14 cellular contexts compared by ENCODE assay signal in the genomic region with DNA sequence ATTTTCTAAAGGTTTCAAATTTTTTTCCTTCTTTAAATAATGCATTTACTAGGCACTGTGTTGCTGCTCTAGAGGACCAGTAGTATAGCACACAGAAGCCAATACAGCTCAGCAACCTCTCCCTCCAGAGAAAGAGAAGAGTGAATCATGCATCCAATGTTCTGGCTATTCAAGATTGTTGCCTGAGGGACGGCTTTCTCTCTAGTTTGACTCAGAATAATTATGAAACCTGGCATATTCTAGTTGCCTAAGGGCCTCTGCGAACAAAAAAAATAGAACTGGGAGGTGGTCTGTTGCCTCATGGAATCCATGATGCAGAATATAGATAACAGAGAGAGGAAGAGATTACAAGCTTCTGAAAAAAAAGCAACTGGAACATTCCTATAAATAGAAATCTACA.
"Had no signal": no experiment of that assay in that cellular context is flagged by ENCODE, and none has a peak within 500 bp of the region (broad histone marks: within the 10 kb centered on the region; RNA-seq: fewer than 3 reads in every experiment).

No MANE protein-coding gene starts in this region.

- ATAC-seq: activated CD8-positive, alpha-beta T cell treated with anti-CD3 and anti-CD28 coated beads, Interleukin-2, amount 10 ng/mL, durations not matched to agents 7 days and 5 days; heart left ventricle; right lobe of liver; stimulated activated naive B cell treated with anti-CD40 and anti-IgM and Interleukin-4, amounts not matched to agents 10 μg/mL and 1 μg/mL and 100 μg/mL, for 72 hours; T-cell had no signal

- H3K9me3 ChIP-seq: prostate gland, right lobe of liver had no signal

- H3K4me1 ChIP-seq: heart left ventricle, left ventricle myocardium inferior, prostate gland, right lobe of liver, transverse colon had no signal

- DNase-seq: activated CD4-positive, alpha-beta T cell treated with anti-CD3 and anti-CD28 coated beads for 48 hours; activated CD8-positive, alpha-beta T cell treated with anti-CD3 and anti-CD28 coated beads, Interleukin-2, amount 10 ng/mL, durations not matched to agents 7 days and 5 days; activated naive CD4-positive, alpha-beta T cell treated with anti-CD3 and anti-CD28 coated beads, Interleukin-2, amount 10 ng/mL, durations not matched to agents 7 days and 5 days; amygdala; heart left ventricle; left ventricle myocardium inferior; mesendoderm; right lobe of liver; stimulated activated CD4-positive, alpha-beta T cell treated with anti-CD3 and anti-CD28 coated beads, Interleukin-2, amount 100 ng/mL, for 24 hours; stimulated activated naive B cell treated with anti-CD40 and anti-IgM and Interleukin-4, amounts not matched to agents 10 μg/mL and 1 μg/mL and 100 μg/mL, for 72 hours; substantia nigra; T-cell; transverse colon had no signal

- H3K4me3 ChIP-seq: heart left ventricle, left ventricle myocardium inferior, prostate gland, right lobe of liver, transverse colon had no signal

- H3K36me3 ChIP-seq: heart left ventricle, left ventricle myocardium inferior, prostate gland, right lobe of liver, transverse colon had no signal

- H3K27ac ChIP-seq: heart left ventricle, left ventricle myocardium inferior, prostate gland, right lobe of liver, transverse colon had no signal

- H3K27me3 ChIP-seq: heart left ventricle, right lobe of liver, transverse colon had no signal
